In genomic region chr3:9691636-9692035, GRCh38 we compare ENCODE assay signal across 23 cellular contexts. TPM values are rescaled to one million over a fixed set of nuclear protein-coding genes. Genes with fewer than 3 reads are reported as not detected.
"Had no signal": no experiment of that assay in that cellular context is flagged by ENCODE, and none has a peak within 500 bp of the region (broad histone marks: within the 10 kb centered on the region; RNA-seq: fewer than 3 reads in every experiment).

No MANE protein-coding gene starts in this region.

- H2AFZ ChIP-seq: parathyroid adenoma had no signal

- FAIRE-seq: bronchial epithelial cell, TTC549 had no signal

- DNase-seq: activated CD4-positive, alpha-beta T cell treated with anti-CD3 and anti-CD28 coated beads for 1 hour; activated CD4-positive, alpha-beta T cell treated with anti-CD3 and anti-CD28 coated beads, Interleukin-2, amount 50 U/mL, for 1 hour; activated CD8-positive, alpha-beta T cell treated with anti-CD3 and anti-CD28 coated beads, Interleukin-2, amount 10 ng/mL, durations not matched to agents 7 days and 5 days; activated naive CD4-positive, alpha-beta T cell treated with Interleukin-2 at 50 U/mL for 16 hours; activated naive CD8-positive, alpha-beta T cell treated with anti-CD3 and anti-CD28 coated beads for 36 hours; colonic mucosa; dorsolateral prefrontal cortex; gastrocnemius medialis; islet precursor cell; left colon; naive thymus-derived CD4-positive, alpha-beta T cell; sigmoid colon; stimulated activated CD4-positive, alpha-beta T cell treated with anti-CD3 and anti-CD28 coated beads, Interleukin-4, amount 100 ng/mL, for 1 hour; tibial artery; WERI-Rb-1 had no signal

- H3K79me2 ChIP-seq: parathyroid adenoma had no signal

- ATAC-seq: activated CD8-positive, alpha-beta T cell treated with anti-CD3 and anti-CD28 coated beads, Interleukin-2, amount 10 ng/mL, durations not matched to agents 7 days and 5 days; gastrocnemius medialis; left colon; naive thymus-derived CD4-positive, alpha-beta T cell; stimulated activated naive CD8-positive, alpha-beta T cell treated with anti-CD3 and anti-CD28 coated beads, Interleukin-15, Interleukin-2, amounts not matched to agents 100 U/mL and 50 U/mL, for 24 hours had no signal

- H3K4me1 Mint-ChIP-seq: activated naive CD8-positive, alpha-beta T cell treated with anti-CD3 and anti-CD28 coated beads for 36 hours had no signal

- H3K27me3 Mint-ChIP-seq: activated naive CD8-positive, alpha-beta T cell treated with anti-CD3 and anti-CD28 coated beads for 36 hours; naive thymus-derived CD4-positive, alpha-beta T cell had no signal

- H3K4me1 ChIP-seq: colonic mucosa, esophagus muscularis mucosa, gastrocnemius medialis, parathyroid adenoma, sigmoid colon, tibial artery had no signal

- H3K27ac Mint-ChIP-seq: activated CD8-positive, alpha-beta T cell treated with anti-CD3 and anti-CD28 coated beads, Interleukin-2, amount 10 ng/mL, durations not matched to agents 7 days and 5 days; activated naive CD8-positive, alpha-beta T cell treated with anti-CD3 and anti-CD28 coated beads for 36 hours had no signal

- H3K27me3 ChIP-seq: colonic mucosa, dorsolateral prefrontal cortex, esophagus muscularis mucosa, gastrocnemius medialis, neutrophil, sigmoid colon, tibial artery had no signal

- H3K9me3 Mint-ChIP-seq: activated naive CD8-positive, alpha-beta T cell treated with anti-CD3 and anti-CD28 coated beads for 36 hours had no signal

- H3K27ac ChIP-seq: colonic mucosa, esophagus muscularis mucosa, gastrocnemius medialis, neutrophil, parathyroid adenoma, sigmoid colon, tibial artery, WERI-Rb-1 had no signal

- H3K4me3 ChIP-seq: colonic mucosa, dorsolateral prefrontal cortex, esophagus muscularis mucosa, gastrocnemius medialis, lung, sigmoid colon, tibial artery had no signal

- H3K9ac ChIP-seq: parathyroid adenoma had no signal

- H3K9me3 ChIP-seq: colonic mucosa, esophagus muscularis mucosa, gastrocnemius medialis, neutrophil, sigmoid colon, tibial artery had no signal

- H3K4me3 Mint-ChIP-seq: activated CD8-positive, alpha-beta T cell treated with anti-CD3 and anti-CD28 coated beads, Interleukin-2, amount 10 ng/mL, durations not matched to agents 7 days and 5 days; activated naive CD8-positive, alpha-beta T cell treated with anti-CD3 and anti-CD28 coated beads for 36 hours; naive thymus-derived CD4-positive, alpha-beta T cell had no signal

RNA-seq across cellular contexts. Expression of gene CPNE9, which starts 12.0 kb away (rescaled TPM):
- total RNA-seq: activated CD8-positive, alpha-beta T cell treated with anti-CD3 and anti-CD28 coated beads, Interleukin-2, amount 10 ng/mL, durations not matched to agents 7 days and 5 days; activated naive CD8-positive, alpha-beta T cell treated with anti-CD3 and anti-CD28 coated beads for 36 hours; bronchial epithelial cell; colonic mucosa; gastrocnemius medialis; left colon; mesenteric fat pad had no signal
